8 cellular contexts compared by ENCODE assay signal in genomic region chr22:22576244-22576988, GRCh38. TPM values are rescaled to one million over a fixed set of nuclear protein-coding genes. Genes with fewer than 3 reads are reported as not detected.
DNase-seq lines count a peak whose midpoint lies in the region; ATAC-seq and TF ChIP-seq lines count a peak whose summit lies in the region.

No MANE protein-coding gene starts in this region.

- H2AFZ ChIP-seq in neuronal stem cell (ENCODE audit: low read length) = peak overlapping the region; percentile 33

- H2BK12ac ChIP-seq in neuronal stem cell (ENCODE audit: low read length) = no peak overlapping the region

- intact Hi-C loops in esophagus muscularis mucosa (cut with DNase I) = no loop called here

- H3K4me3 ChIP-seq in NB4 (ENCODE audit: low read depth, low read length) (no peak overlapping the region), esophagus muscularis mucosa (no peak overlapping the region), neuronal stem cell (ENCODE audit: low read length in 2 of 2) (no peak overlapping the region)

- peak; percentile 86 for TF ChIP-seq CTCF in NB4 (IDR thresholded peaks at IDR 0.05; ENCODE audit: low read depth, low read length)
- TF ChIP-seq CTCF in esophagus muscularis mucosa (IDR thresholded peaks at IDR 0.05) = peak; percentile 28 to 55 (median 39)

- H3K4me1 ChIP-seq in esophagus muscularis mucosa (peaks cover 0 to 2% (median 0%) of the 10 kb centered on the region in 4 donors), neuronal stem cell (ENCODE audit: control insufficient read depth in 2 of 2, insufficient read depth in 1 of 2, low read depth in 1 of 2, low read length in 2 of 2) (peaks cover 0 to 3% of the 10 kb centered on the region in 2 donors)

- WGBS in esophagus muscularis mucosa = 37% methylated on average over 8 of the region's 8 CpGs
- WGBS in neuronal stem cell (ENCODE audit: extremely low coverage in 2 of 2, insufficient read length in 2 of 2, insufficient replicate concordance in 1 of 2), 2 donors = no CpG with 5 or more reads among the region's 8 CpGs

- no peak overlapping the region for H3K9ac ChIP-seq in neuronal stem cell (ENCODE audit: low read depth, low read length, poor library complexity)

- no peak for TF ChIP-seq EP300 in esophagus muscularis mucosa (IDR thresholded peaks at IDR 0.05)

- H3K4me2 ChIP-seq in neuronal stem cell (ENCODE audit: insufficient read depth, low read length, poor library complexity, severe bottlenecking) = no peak overlapping the region

- H4K91ac ChIP-seq in neuronal stem cell (ENCODE audit: low read depth, low read length, poor library complexity) = no peak overlapping the region

- H3K79me1 ChIP-seq in neuronal stem cell (ENCODE audit: low read depth, low read length) = no peaks in the 10 kb centered on the region

- no peak overlapping the region for H2BK120ac ChIP-seq in neuronal stem cell (ENCODE audit: low read depth, low read length)

- H3K9me3 ChIP-seq in esophagus muscularis mucosa = no peaks in the 10 kb centered on the region
- no peaks in the 10 kb centered on the region for H3K9me3 ChIP-seq in neuronal stem cell (replicated peaks in 1 of 2; ENCODE audit: control insufficient read depth in 2 of 2, insufficient read depth in 1 of 2, low read depth in 1 of 2, low read length in 2 of 2)

- no peak overlapping the region for H2AK5ac ChIP-seq in neuronal stem cell (ENCODE audit: low read depth, low read length)

- peak overlapping the region; percentile 38 for H3K23ac ChIP-seq in neuronal stem cell (ENCODE audit: low read depth, low read length, poor library complexity)

- peak; percentile 10 to 60 for DNase-seq in NCI-H446 (lab: John Stamatoyannopoulos, UW)
- DNase-seq in NCI-H446 treated with DMSO at 0.1 percent for 48 hours (lab: John Stamatoyannopoulos, UW) = no peak
- DNase-seq in NB4 (ENCODE audit: low read depth) = peak; percentile 55
- peak; percentile 44 for DNase-seq in activated CD4-positive, CD25-positive, alpha-beta regulatory T cell treated with anti-CD3 and anti-CD28 coated beads, Interleukin-2, amount 50 U/mL, for 72 hours
- DNase-seq in esophagus muscularis mucosa (ENCODE audit: extremely low spot score) = no peak
- peak; percentile 43 for DNase-seq in neuronal stem cell (ENCODE audit: low spot score)
- DNase-seq in GM19238 (ENCODE audit: insufficient read length, low spot score) = no peak

- H2BK15ac ChIP-seq in neuronal stem cell (ENCODE audit: low read length) = no peak overlapping the region

- H4K8ac ChIP-seq in neuronal stem cell (ENCODE audit: low read depth, low read length) = no peak overlapping the region

- H3K27me3 ChIP-seq in esophagus muscularis mucosa (peaks cover 0 to 33% (median 0%) of the 10 kb centered on the region in 4 donors), neuronal stem cell (ENCODE audit: control insufficient read depth in 3 of 3, insufficient read depth in 3 of 3, low read depth in 1 of 3, low read length in 3 of 3) (peaks cover 0 to 3% (median 2%) of the 10 kb centered on the region in 3 experiments)

- ATAC-seq in HG02970 (IDR thresholded peaks at IDR 0.05; ENCODE audit: low FRiP score, unreplicated experiment) = no peak

- no peak overlapping the region for H3K14ac ChIP-seq in neuronal stem cell (ENCODE audit: low read length)

- H3K36me3 ChIP-seq in esophagus muscularis mucosa = no peaks in the 10 kb centered on the region
- H3K36me3 ChIP-seq in neuronal stem cell (replicated peaks in 1 of 2; ENCODE audit: control insufficient read depth in 2 of 2, insufficient read depth in 2 of 2, low read length in 2 of 2) = no peaks in the 10 kb centered on the region

- H2BK5ac ChIP-seq in neuronal stem cell (ENCODE audit: low read length) = no peak overlapping the region

- no peak overlapping the region for H3K27ac ChIP-seq in esophagus muscularis mucosa (replicated peaks in 1 of 4)
- no peak overlapping the region for H3K27ac ChIP-seq in neuronal stem cell (replicated peaks; ENCODE audit: low read length)

- TF ChIP-seq POLR2A in NB4 (IDR thresholded peaks at IDR 0.05; ENCODE audit: extremely low read depth, insufficient read length) = no peak
- no peak for TF ChIP-seq POLR2A in esophagus muscularis mucosa (IDR thresholded peaks at IDR 0.05; ENCODE audit: low read depth)

- no peak overlapping the region for H3K18ac ChIP-seq in neuronal stem cell (ENCODE audit: low read length)

- H3K4ac ChIP-seq in neuronal stem cell (ENCODE audit: low read length) = no peak overlapping the region

RNA-seq across cellular contexts. Expression of gene PRAME, which starts 17.4 kb away (rescaled TPM):
- total RNA-seq in esophagus muscularis mucosa = not detected
- 0.07 TPM for polyA plus RNA-seq in neuronal stem cell (2013, experiment 1 of 2)
- polyA plus RNA-seq in neuronal stem cell (2013, experiment 2 of 2) = 0.07 TPM

RNA-seq across cellular contexts. Expression of gene ZNF280A, which starts 56.3 kb away (rescaled TPM):
- total RNA-seq in esophagus muscularis mucosa = not detected
- 1.4 TPM for polyA plus RNA-seq in neuronal stem cell (2013, experiment 1 of 2)
- polyA plus RNA-seq in neuronal stem cell (2013, experiment 2 of 2) = 1.8 TPM

Comparison
In these comparisons a context has a peak if more than half of its experiments do, and no peak if none do; other contexts are left out.
1. DNase-seq: peak in NCI-H446 (2 of 2), NB4 (single experiment), activated CD4-positive, CD25-positive, alpha-beta regulatory T cell treated with anti-CD3 and anti-CD28 coated beads, Interleukin-2, amount 50 U/mL, for 72 hours (single experiment) and neuronal stem cell (single experiment); none in NCI-H446 treated with DMSO at 0.1 percent for 48 hours (single experiment), esophagus muscularis mucosa (single experiment) and GM19238 (single experiment).